In the genomic region with DNA sequence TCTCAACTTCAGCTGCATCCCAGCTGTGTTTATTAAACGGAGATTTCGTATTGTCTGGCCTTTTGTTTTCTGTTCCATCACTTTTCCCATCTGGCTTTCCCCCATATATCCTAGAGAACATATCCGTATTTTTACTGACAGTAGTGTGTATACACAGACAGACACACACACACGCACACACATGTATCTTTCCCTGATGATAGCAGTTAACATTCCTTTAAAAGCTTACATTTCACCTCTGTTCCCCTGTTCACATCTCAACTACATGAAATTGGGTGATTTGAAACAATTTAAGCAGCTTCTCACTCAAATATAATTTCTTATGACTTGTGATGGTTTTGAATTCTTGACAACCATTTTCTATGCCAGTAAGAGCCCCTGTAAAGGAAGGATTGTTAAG, we compare ENCODE assay signal across 40 cellular contexts.
"Had no signal": no experiment of that assay in that cellular context is flagged by ENCODE, and none has a peak within 500 bp of the region (broad histone marks: within the 10 kb centered on the region; RNA-seq: fewer than 3 reads in every experiment).

No MANE protein-coding gene starts in this region.

- H3K27me3 Mint-ChIP-seq: activated naive CD4-positive, alpha-beta T cell treated with anti-CD3 and anti-CD28 coated beads, Interleukin-2, amount 10 ng/mL, durations not matched to agents 7 days and 5 days; activated naive CD4-positive, alpha-beta T cell treated with anti-CD3 and anti-CD28 coated beads, Interleukin-2, amount 50 U/mL, for 24 hours; activated naive CD8-positive, alpha-beta T cell; activated naive CD8-positive, alpha-beta T cell treated with anti-CD3 and anti-CD28 coated beads, Interleukin-2, amount 10 ng/mL, durations not matched to agents 7 days and 5 days; activated naive CD8-positive, alpha-beta T cell treated with anti-CD3 and anti-CD28 coated beads, Interleukin-2, amount 50 U/mL, for 24 hours; activated T-cell treated with anti-CD3 and anti-CD28 coated beads, Interleukin-2, amount 50 U/mL, for 24 hours; activated T-helper 17 cell treated with anti-CD3 and anti-CD28 coated beads, Interleukin-2, amount 50 U/mL, for 72 hours; central memory CD8-positive, alpha-beta T cell had no signal

- H3K4me3 Mint-ChIP-seq: activated naive CD4-positive, alpha-beta T cell treated with anti-CD3 and anti-CD28 coated beads for 36 hours; activated naive CD4-positive, alpha-beta T cell treated with anti-CD3 and anti-CD28 coated beads, Interleukin-2, amount 10 ng/mL, durations not matched to agents 7 days and 5 days; activated naive CD4-positive, alpha-beta T cell treated with anti-CD3 and anti-CD28 coated beads, Interleukin-2, amount 50 U/mL, for 24 hours; activated naive CD8-positive, alpha-beta T cell; activated naive CD8-positive, alpha-beta T cell treated with anti-CD3 and anti-CD28 coated beads for 36 hours; activated naive CD8-positive, alpha-beta T cell treated with anti-CD3 and anti-CD28 coated beads, Interleukin-2, amount 10 ng/mL, durations not matched to agents 7 days and 5 days; activated naive CD8-positive, alpha-beta T cell treated with anti-CD3 and anti-CD28 coated beads, Interleukin-2, amount 50 U/mL, for 24 hours; activated T-cell treated with anti-CD3 and anti-CD28 coated beads, Interleukin-2, amount 50 U/mL, for 24 hours; activated T-cell treated with anti-CD3 and anti-CD28 coated beads, Interleukin-2, amount 50 U/mL, for 4 hours; activated T-cell treated with anti-CD3 and anti-CD28 coated beads, Interleukin-2, amount 50 U/mL, for 72 hours; activated T-helper 1 cell treated with anti-CD3 and anti-CD28 coated beads, Interleukin-12 subunit alpha, Interleukin-12 subunit beta, Interleukin-2, Interleukin-4 antibody, amounts not matched to agents 30 ng/mL and 10 ng/mL and 1 ng/mL, durations not matched to agents 14 hours and 24 hours and 36 hours; activated T-helper 17 cell treated with anti-CD3 and anti-CD28 coated beads, Interleukin-2, amount 50 U/mL, for 72 hours; brain; central memory CD8-positive, alpha-beta T cell had no signal

- H3K36me3 ChIP-seq: adrenal gland, ascending aorta, brain microvascular endothelial cell, breast epithelium, cardiac muscle cell had no signal

- H3K36me3 Mint-ChIP-seq: activated naive CD4-positive, alpha-beta T cell treated with anti-CD3 and anti-CD28 coated beads, Interleukin-2, amount 10 ng/mL, durations not matched to agents 7 days and 5 days; activated naive CD4-positive, alpha-beta T cell treated with anti-CD3 and anti-CD28 coated beads, Interleukin-2, amount 50 U/mL, for 24 hours; activated naive CD4-positive, alpha-beta T cell treated with anti-CD3 and anti-CD28 coated beads, Interleukin-2, amount 50 U/mL, for 72 hours; activated naive CD8-positive, alpha-beta T cell; activated naive CD8-positive, alpha-beta T cell treated with anti-CD3 and anti-CD28 coated beads for 36 hours; activated naive CD8-positive, alpha-beta T cell treated with anti-CD3 and anti-CD28 coated beads, Interleukin-2, amount 10 ng/mL, durations not matched to agents 7 days and 5 days; brain had no signal

- H3K27me3 ChIP-seq: adrenal gland, ascending aorta, body of pancreas, brain microvascular endothelial cell, breast epithelium had no signal

- H3K27ac Mint-ChIP-seq: activated naive CD4-positive, alpha-beta T cell treated with anti-CD3 and anti-CD28 coated beads for 36 hours; activated naive CD4-positive, alpha-beta T cell treated with anti-CD3 and anti-CD28 coated beads, Interleukin-2, amount 10 ng/mL, durations not matched to agents 7 days and 5 days; activated naive CD4-positive, alpha-beta T cell treated with anti-CD3 and anti-CD28 coated beads, Interleukin-2, amount 50 U/mL, for 24 hours; activated naive CD4-positive, alpha-beta T cell treated with anti-CD3 and anti-CD28 coated beads, Interleukin-2, amount 50 U/mL, for 72 hours; activated naive CD8-positive, alpha-beta T cell; activated naive CD8-positive, alpha-beta T cell treated with anti-CD3 and anti-CD28 coated beads for 36 hours; activated naive CD8-positive, alpha-beta T cell treated with anti-CD3 and anti-CD28 coated beads, Interleukin-2, amount 10 ng/mL, durations not matched to agents 7 days and 5 days; activated naive CD8-positive, alpha-beta T cell treated with anti-CD3 and anti-CD28 coated beads, Interleukin-2, amount 50 U/mL, for 24 hours; activated T-cell treated with anti-CD3 and anti-CD28 coated beads, Interleukin-2, amount 50 U/mL, for 24 hours; activated T-cell treated with anti-CD3 and anti-CD28 coated beads, Interleukin-2, amount 50 U/mL, for 72 hours; activated T-helper 1 cell treated with anti-CD3 and anti-CD28 coated beads, Interleukin-12 subunit alpha, Interleukin-12 subunit beta, Interleukin-2, Interleukin-4 antibody, amounts not matched to agents 30 ng/mL and 10 ng/mL and 1 ng/mL, durations not matched to agents 14 hours and 24 hours and 36 hours; activated T-helper 17 cell treated with anti-CD3 and anti-CD28 coated beads, Interleukin-2, amount 50 U/mL, for 72 hours; activated T-helper 2 cell treated with anti-CD3 and anti-CD28 coated beads, Interferon-gamma antibody, Interleukin-2, Interleukin-4, amounts not matched to agents 10 μg/mL and 5 μg/mL and 100 μg/mL, durations not matched to agents 14 hours and 24 hours and 36 hours; brain had no signal

- H3K9me3 Mint-ChIP-seq: activated naive CD4-positive, alpha-beta T cell treated with anti-CD3 and anti-CD28 coated beads for 36 hours; activated naive CD4-positive, alpha-beta T cell treated with anti-CD3 and anti-CD28 coated beads, Interleukin-2, amount 10 ng/mL, durations not matched to agents 7 days and 5 days; activated naive CD8-positive, alpha-beta T cell treated with anti-CD3 and anti-CD28 coated beads for 36 hours; activated naive CD8-positive, alpha-beta T cell treated with anti-CD3 and anti-CD28 coated beads, Interleukin-2, amount 10 ng/mL, durations not matched to agents 7 days and 5 days; activated T-helper 1 cell treated with anti-CD3 and anti-CD28 coated beads, Interleukin-12 subunit alpha, Interleukin-12 subunit beta, Interleukin-2, Interleukin-4 antibody, amounts not matched to agents 30 ng/mL and 10 ng/mL and 1 ng/mL, durations not matched to agents 14 hours and 24 hours and 36 hours; activated T-helper 17 cell treated with anti-CD3 and anti-CD28 coated beads, Interleukin-2, amount 50 U/mL, for 72 hours; activated T-helper 2 cell treated with anti-CD3 and anti-CD28 coated beads, Interferon-gamma antibody, Interleukin-2, Interleukin-4, amounts not matched to agents 10 μg/mL and 5 μg/mL and 100 μg/mL, durations not matched to agents 14 hours and 24 hours and 36 hours; brain had no signal

- FAIRE-seq: astrocyte, bronchial epithelial cell had no signal

- H3K9me3 ChIP-seq: adrenal gland, ascending aorta, body of pancreas, breast epithelium had no signal

- H3K4me1 Mint-ChIP-seq: activated naive CD4-positive, alpha-beta T cell treated with anti-CD3 and anti-CD28 coated beads, Interleukin-2, amount 10 ng/mL, durations not matched to agents 7 days and 5 days; activated naive CD4-positive, alpha-beta T cell treated with anti-CD3 and anti-CD28 coated beads, Interleukin-2, amount 50 U/mL, for 24 hours; activated naive CD8-positive, alpha-beta T cell treated with anti-CD3 and anti-CD28 coated beads for 36 hours; activated naive CD8-positive, alpha-beta T cell treated with anti-CD3 and anti-CD28 coated beads, Interleukin-2, amount 10 ng/mL, durations not matched to agents 7 days and 5 days; activated naive CD8-positive, alpha-beta T cell treated with anti-CD3 and anti-CD28 coated beads, Interleukin-2, amount 50 U/mL, for 24 hours; activated T-helper 17 cell treated with anti-CD3 and anti-CD28 coated beads, Interleukin-2, amount 50 U/mL, for 72 hours; brain; central memory CD8-positive, alpha-beta T cell had no signal

- H3K4me1 ChIP-seq: adrenal gland, ascending aorta, body of pancreas, breast epithelium had no signal

- H3K4me3 ChIP-seq: adrenal gland, ascending aorta, body of pancreas, breast epithelium, cardiac muscle cell had no signal

- ATAC-seq: activated naive CD4-positive, alpha-beta T cell treated with anti-CD3 and anti-CD28 coated beads, Interleukin-2, amount 50 U/mL, for 72 hours; activated naive CD8-positive, alpha-beta T cell treated with anti-CD3 and anti-CD28 coated beads, Interleukin-2, amount 50 U/mL, for 24 hours; activated T-cell treated with anti-CD3 and anti-CD28 coated beads, Interleukin-2, amount 50 U/mL, for 4 hours; activated T-cell treated with anti-CD3 and anti-CD28 coated beads, Interleukin-2, amount 50 U/mL, for 72 hours; activated T-helper 17 cell treated with anti-CD3 and anti-CD28 coated beads, Interleukin-2, amount 50 U/mL, for 72 hours; body of pancreas had no signal

- DNase-seq: activated effector memory CD4-positive, alpha-beta T cell treated with anti-CD3 and anti-CD28 coated beads, Interleukin-2, amount 50 U/mL, for 16 hours; activated effector memory CD4-positive, alpha-beta T cell treated with Interleukin-2 at 50 U/mL for 16 hours; activated gamma-delta T cell; activated gamma-delta T cell treated with Interleukin-2 at 50 U/mL for 16 hours; activated naive CD4-positive, alpha-beta T cell; activated naive CD4-positive, alpha-beta T cell treated with anti-CD3 and anti-CD28 coated beads for 36 hours; activated naive CD4-positive, alpha-beta T cell treated with anti-CD3 and anti-CD28 coated beads, Interleukin-2, amount 10 ng/mL, durations not matched to agents 7 days and 5 days; activated naive CD4-positive, alpha-beta T cell treated with anti-CD3 and anti-CD28 coated beads, Interleukin-2, amount 50 U/mL, for 16 hours; activated naive CD4-positive, alpha-beta T cell treated with Interleukin-2 at 50 U/mL for 16 hours; activated naive CD8-positive, alpha-beta T cell treated with anti-CD3 and anti-CD28 coated beads for 36 hours; activated naive CD8-positive, alpha-beta T cell treated with anti-CD3 and anti-CD28 coated beads, Interleukin-2, amount 10 ng/mL, durations not matched to agents 7 days and 5 days; activated naive CD8-positive, alpha-beta T cell treated with anti-CD3 and anti-CD28 coated beads, Interleukin-2, amount 50 U/mL, for 24 hours; activated T-cell treated with anti-CD3 and anti-CD28 coated beads, Interleukin-2, amount 50 U/mL, for 1 hour; activated T-cell treated with anti-CD3 and anti-CD28 coated beads, Interleukin-2, amount 50 U/mL, for 24 hours; activated T-cell treated with anti-CD3 and anti-CD28 coated beads, Interleukin-2, amount 50 U/mL, for 4 hours; activated T-cell treated with anti-CD3 and anti-CD28 coated beads, Interleukin-2, amount 50 U/mL, for 48 hours; activated T-cell treated with anti-CD3 and anti-CD28 coated beads, Interleukin-2, amount 50 U/mL, for 72 hours; adrenal gland; amniotic stem cell; amygdala; anterior cingulate cortex; aorta; body of pancreas; brain microvascular endothelial cell; caudate nucleus; central memory CD4-positive, alpha-beta T cell; cerebellar nuclear complex had no signal

- H3K27ac ChIP-seq: adrenal gland, ascending aorta, body of pancreas, brain microvascular endothelial cell, breast epithelium, cardiac muscle cell had no signal
